Comparison of ENCODE assay signal across 10 cellular contexts in genomic region chr12:124386661-124387509, GRCh38.
DNase-seq lines count a peak whose midpoint lies in the region; ATAC-seq and TF ChIP-seq lines count a peak whose summit lies in the region.
"Had no signal": no experiment of that assay in that cellular context is flagged by ENCODE, and none has a peak within 500 bp of the region (broad histone marks: within the 10 kb centered on the region; RNA-seq: fewer than 3 reads in every experiment).

No MANE protein-coding gene starts in this region.

- WGBS in heart left ventricle, 4 donors = 24 to 50% (median 38%) methylated on average over 22 of the region's 22 CpGs

- intact Hi-C loops in heart left ventricle (cut with DNase I) = loop anchor here in 5 of 10 donors (5.0 to 10.0 kb wide), 7 partner anchors 35 to 308 kb away; partner anchors contain the start of gene NCOR2 (in 3 of the 5)

- peak overlapping the region; percentile 93 for H3K4me3 ChIP-seq in BJ (ENCODE audit: low read depth, low read length)
- peak overlapping the region; percentile 90 for H3K4me3 ChIP-seq in WI38 (ENCODE audit: low read depth, low read length)
- peak overlapping the region; percentile 1 to 81 (median 64) for H3K4me3 ChIP-seq in heart left ventricle
- H3K4me3 ChIP-seq: mucosa of descending colon had no signal

- CTCF ChIA-PET in BJ (lab: Yijun Ruan, JAX) = interaction anchor here (1.2 to 2.8 kb wide), 4 partner anchors 17 to 385 kb away, joined by 3 to 9 read pairs (median 5); no protein-coding TSS in a partner anchor
- CTCF ChIA-PET in GM10248 (lab: Yijun Ruan, JAX) = interaction anchor here (1.5 to 2.6 kb wide), 2 partner anchors 12 to 385 kb away, joined by 4 to 5 read pairs; no protein-coding TSS in a partner anchor

- POLR2A ChIA-PET in BJ (lab: Charles Lee) = interaction anchor here (0.6 kb wide), 1 partner anchor 385 kb away, joined by 6 read pairs; no protein-coding TSS in a partner anchor
- POLR2A ChIA-PET in GM10248 (lab: Yijun Ruan, JAX) = no interaction called here

- peak overlapping the region; percentile 73 to 99 (median 96) for H3K27ac ChIP-seq in heart left ventricle

- peaks cover 19% of the 10 kb centered on the region for H3K36me3 ChIP-seq in BJ (ENCODE audit: control insufficient read depth, insufficient read depth, low read length)
- H3K36me3 ChIP-seq in heart left ventricle = peaks cover 0 to 40% (median 28%) of the 10 kb centered on the region in 9 donors

- ATAC-seq in heart left ventricle (peak; percentile 11 to 28 (median 20)), GM21576 (IDR thresholded peaks at IDR 0.05; ENCODE audit: unreplicated experiment) (no peak)
- ATAC-seq: mucosa of descending colon had no signal

- H3K9me3 ChIP-seq in heart left ventricle = no peaks in the 10 kb centered on the region
- H3K9me3 ChIP-seq: mucosa of descending colon had no signal

- TF ChIP-seq POLR2A in heart left ventricle (IDR thresholded peaks at IDR 0.05) = no peak

- no peak for TF ChIP-seq CTCF in BJ (IDR thresholded peaks at IDR 0.05; ENCODE audit: insufficient read depth, low read depth, low read length)
- TF ChIP-seq CTCF in WI38 (IDR thresholded peaks at IDR 0.05; ENCODE audit: low read depth, low read length) = no peak
- TF ChIP-seq CTCF in heart left ventricle (IDR thresholded peaks at IDR 0.05) = no peak
- no peak for TF ChIP-seq CTCF in GM10248 (IDR thresholded peaks at IDR 0.05; ENCODE audit: control extremely low read depth, extremely low read depth, low read depth, missing control alignments)

- H3K27me3 ChIP-seq in BJ (ENCODE audit: control insufficient read depth, insufficient read depth, low read length) (no peaks in the 10 kb centered on the region), heart left ventricle (no peaks in the 10 kb centered on the region)

- peaks cover 7 to 98% (median 78%) of the 10 kb centered on the region in 12 donors for H3K4me1 ChIP-seq in heart left ventricle

- no peak for DNase-seq in BJ (ENCODE audit: low read depth)
- DNase-seq in heart left ventricle = peak in 3 of 5 donors; percentile 54 to 82 (median 60)
- DNase-seq in renal cortical epithelial cell (ENCODE audit: low read depth) = peak; percentile 22
- DNase-seq in GM10248 (ENCODE audit: extremely low spot score) = no peak
- DNase-seq in UCSD-AML1 (lab: John Stamatoyannopoulos, UW; ENCODE audit: unreplicated experiment) = no peak
- DNase-seq in cerebellar nuclear complex (lab: John Stamatoyannopoulos, UW) = no peak
- DNase-seq: mucosa of descending colon, NCI-H2171 had no signal

Comparison
In these comparisons a context has a peak if more than half of its experiments do, and no peak if none do; other contexts are left out.
1. DNase-seq: peak in heart left ventricle (3 of 5) and renal cortical epithelial cell (single experiment); none in BJ (single experiment), GM10248 (single experiment), UCSD-AML1 (single experiment) and cerebellar nuclear complex (0 of 2).
2. Peak in every context shown above with its lines, with median percentiles within 50 percentile points of each other: H3K4me3 ChIP-seq.